1 cellular context compared by ENCODE assay signal in the genomic region with DNA sequence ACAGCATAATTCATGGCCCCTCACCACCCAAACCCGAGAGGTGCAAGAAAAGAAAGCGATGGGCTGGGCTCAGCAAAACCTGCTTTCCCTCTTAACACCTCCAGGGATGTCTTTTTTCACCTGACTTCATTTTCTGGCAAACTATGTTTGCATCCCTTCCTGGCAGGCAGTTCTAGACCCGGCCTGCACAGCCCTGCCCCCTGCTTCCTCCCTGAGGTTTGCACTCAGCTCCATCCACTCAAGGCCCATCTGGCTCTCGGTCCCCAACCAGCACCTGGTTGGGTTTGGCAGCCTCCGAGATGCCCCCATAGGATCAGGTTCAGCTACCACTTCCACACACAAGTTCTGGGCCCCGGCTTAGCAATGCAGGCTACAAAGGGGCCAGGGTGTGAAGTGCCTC.
TF ChIP-seq lines count a peak whose summit lies in the region.

No MANE protein-coding gene starts in this region.

TF ChIP-seq in GM23338, 12 proteins besides CTCF, POLR2A, EP300 and RAD21 (continued from another document):
- no peak for TF ChIP-seq ZNF462 (CRISPR knock-in tag; IDR thresholded peaks at IDR 0.05)
- no peak for TF ChIP-seq STAT1 (IDR thresholded peaks at IDR 0.05; ENCODE audit: unreplicated experiment)
